In the genomic region with DNA sequence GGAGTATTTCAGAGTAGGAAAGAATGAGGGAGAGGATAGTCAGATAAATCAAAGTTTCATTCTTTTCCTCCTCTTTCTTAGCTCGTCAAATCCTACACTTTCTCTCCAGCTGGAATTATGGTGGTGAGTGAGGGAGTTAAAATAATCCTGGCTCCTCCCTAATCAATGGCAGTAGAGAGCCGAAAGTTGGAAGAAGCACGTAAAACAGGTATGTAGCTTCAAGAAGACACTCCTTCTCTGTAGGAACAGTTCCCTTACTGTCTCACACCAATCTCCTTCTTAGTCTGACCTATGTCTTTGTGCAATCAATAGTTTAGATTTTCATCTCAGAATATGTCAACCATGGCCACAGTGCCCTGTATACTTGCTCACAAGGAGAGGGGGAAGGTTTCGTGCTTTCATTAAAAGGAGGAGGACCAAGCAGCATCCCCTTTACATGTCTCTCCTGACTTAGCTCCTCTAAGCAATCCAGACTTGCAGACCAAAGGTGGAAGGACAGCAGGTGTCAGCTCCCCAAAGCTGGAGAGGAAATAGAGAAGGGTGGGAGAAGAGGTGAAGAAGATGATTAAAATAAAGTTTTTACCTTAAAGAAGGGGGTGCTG, we compare ENCODE assay signal across 9 cellular contexts. TPM values are rescaled to one million over a fixed set of nuclear protein-coding genes. Genes with fewer than 3 reads are reported as not detected.
DNase-seq lines count a peak whose midpoint lies in the region; ATAC-seq, FAIRE-seq and TF ChIP-seq lines count a peak whose summit lies in the region.
"Had no signal": no experiment of that assay in that cellular context is flagged by ENCODE, and none has a peak within 500 bp of the region (broad histone marks: within the 10 kb centered on the region; RNA-seq: fewer than 3 reads in every experiment).

No MANE protein-coding gene starts in this region.

- H3K27me3 ChIP-seq in BLaER1 treated with 17β-estradiol and CSF1 and Interleukin-3, amounts not matched to agents 10 nM and 100 nM: no peaks in the 10 kb centered on the region

- H3K36me3 Mint-ChIP-seq in naive thymus-derived CD8-positive, alpha-beta T cell: peaks cover 0 to 18% (median 11%) of the 10 kb centered on the region in 3 donors

- peaks cover 0 to 10% (median 0%) of the 10 kb centered on the region in 11 experiments; a peak in 2 of 22 replicates for H4K20me1 ChIP-seq in BLaER1 treated with 17β-estradiol and CSF1 and Interleukin-3, amounts not matched to agents 10 nM and 100 nM

- H3K4me2 ChIP-seq in BLaER1 treated with 17β-estradiol and CSF1 and Interleukin-3, amounts not matched to agents 10 nM and 100 nM: peak overlapping the region; percentile 83 to 97 (median 93)

- ATAC-seq in naive thymus-derived CD8-positive, alpha-beta T cell: no peak
- ATAC-seq in GM18520 (IDR thresholded peaks at IDR 0.05; ENCODE audit: unreplicated experiment): no peak

- peaks cover 78 to 93% (median 87%) of the 10 kb centered on the region in 10 experiments for H3K4me1 ChIP-seq in BLaER1 treated with 17β-estradiol and CSF1 and Interleukin-3, amounts not matched to agents 10 nM and 100 nM

- H3K4me3 ChIP-seq in BLaER1 treated with 17β-estradiol and CSF1 and Interleukin-3, amounts not matched to agents 10 nM and 100 nM: peak overlapping the region; percentile 63 to 76 (median 68)

- DNase-seq in NCI-H146 treated with DMSO at 0.1 percent for 48 hours (lab: John Stamatoyannopoulos, UW; ENCODE audit: unreplicated experiment) (peak; percentile 24), D721Med (ENCODE audit: insufficient read length, low spot score) (no peak), NCI-H187 (lab: John Stamatoyannopoulos, UW) (no peak), NCI-H1436 treated with DMSO at 0.1 percent for 48 hours (lab: John Stamatoyannopoulos, UW) (no peak)
- peak in 1 of 10 donors; percentile 16 for DNase-seq in naive thymus-derived CD8-positive, alpha-beta T cell

- peak overlapping the region; percentile 89 to 98 (median 96) for H3K4me3 Mint-ChIP-seq in naive thymus-derived CD8-positive, alpha-beta T cell

- no peak for TF ChIP-seq CTCF in D721Med (IDR thresholded peaks at IDR 0.05; ENCODE audit: insufficient read depth, missing control alignments)

- H3K27ac Mint-ChIP-seq in naive thymus-derived CD8-positive, alpha-beta T cell: peak overlapping the region; percentile 95 to 99 (median 98)

- H3K9ac ChIP-seq in BLaER1 treated with 17β-estradiol and CSF1 and Interleukin-3, amounts not matched to agents 10 nM and 100 nM: peak overlapping the region; percentile 75 to 87 (median 82)

- no peaks in the 10 kb centered on the region for H3K9me3 ChIP-seq in BLaER1 treated with 17β-estradiol and CSF1 and Interleukin-3, amounts not matched to agents 10 nM and 100 nM (replicated peaks in 1 of 11)

- H3K4me1 Mint-ChIP-seq in naive thymus-derived CD8-positive, alpha-beta T cell: peaks cover 44 to 94% (median 84%) of the 10 kb centered on the region in 4 donors

- POLR2A ChIA-PET in naive thymus-derived CD8-positive, alpha-beta T cell (lab: Charles Lee): interaction anchor here (1.2 to 3.9 kb wide), 10 partner anchors 8 to 643 kb away, joined by 3 to 47 read pairs (median 7); a partner anchor contains a TSS

- peaks cover 0 to 27% (median 12%) of the 10 kb centered on the region in 11 experiments; a peak in 12 of 22 replicates for H3K36me3 ChIP-seq in BLaER1 treated with 17β-estradiol and CSF1 and Interleukin-3, amounts not matched to agents 10 nM and 100 nM

- no peak for FAIRE-seq in D721Med (lab: Jason Lieb, UNC)

- no peaks in the 10 kb centered on the region for H3K9me3 Mint-ChIP-seq in naive thymus-derived CD8-positive, alpha-beta T cell

- no peaks in the 10 kb centered on the region for H3K27me3 Mint-ChIP-seq in naive thymus-derived CD8-positive, alpha-beta T cell

- peak overlapping the region; percentile 63 to 90 (median 82); a peak in 21 of 22 replicates for H3K27ac ChIP-seq in BLaER1 treated with 17β-estradiol and CSF1 and Interleukin-3, amounts not matched to agents 10 nM and 100 nM
- H3K27ac ChIP-seq in cingulate gyrus (ENCODE audit: low read depth, low read length): peak overlapping the region; percentile 99

RNA-seq across cellular contexts. Expression of a gene that starts 0.9 kb away (rescaled TPM):
- total RNA-seq in naive thymus-derived CD8-positive, alpha-beta T cell: 10 to 100 TPM; 18.3 to 20.2 TPM
- polyA plus RNA-seq in naive thymus-derived CD8-positive, alpha-beta T cell: 10 to 100 TPM in 1 of 3 donors, 1 to 10 TPM in 2; 2.7 to 12.6 (median 4.9) TPM

RNA-seq across cellular contexts. Expression of a gene that starts 2.4 kb away (rescaled TPM):
- 10 to 100 TPM; 35.7 to 37.8 TPM for total RNA-seq in naive thymus-derived CD8-positive, alpha-beta T cell
- polyA plus RNA-seq in naive thymus-derived CD8-positive, alpha-beta T cell: 10 to 100 TPM; 53.2 to 55.1 (median 54.9) TPM

RNA-seq across cellular contexts. Expression of a gene that starts 23.7 kb away (rescaled TPM):
- total RNA-seq in naive thymus-derived CD8-positive, alpha-beta T cell: under 1 TPM in 1 of 2 experiments, not detected in 1; 0.49 TPM
- under 1 TPM in 1 of 3 donors, not detected in 2; 0.10 TPM for polyA plus RNA-seq in naive thymus-derived CD8-positive, alpha-beta T cell
- total RNA-seq: lung microvascular endothelial cell had no signal

RNA-seq across cellular contexts. Expression of a gene that starts 30.6 kb away (rescaled TPM):
- total RNA-seq in naive thymus-derived CD8-positive, alpha-beta T cell: 1 to 10 TPM; 3.8 to 5.3 TPM
- polyA plus RNA-seq in naive thymus-derived CD8-positive, alpha-beta T cell: under 1 TPM in 2 of 3 donors, not detected in 1; 0.15 to 0.30 TPM

RNA-seq across cellular contexts. Expression of a gene that starts 31.2 kb away (rescaled TPM):
- total RNA-seq in naive thymus-derived CD8-positive, alpha-beta T cell: 100 to 1,000 TPM; 142 to 143 TPM
- 100 to 1,000 TPM; 110 to 129 (median 118) TPM for polyA plus RNA-seq in naive thymus-derived CD8-positive, alpha-beta T cell
